In the genomic region with DNA sequence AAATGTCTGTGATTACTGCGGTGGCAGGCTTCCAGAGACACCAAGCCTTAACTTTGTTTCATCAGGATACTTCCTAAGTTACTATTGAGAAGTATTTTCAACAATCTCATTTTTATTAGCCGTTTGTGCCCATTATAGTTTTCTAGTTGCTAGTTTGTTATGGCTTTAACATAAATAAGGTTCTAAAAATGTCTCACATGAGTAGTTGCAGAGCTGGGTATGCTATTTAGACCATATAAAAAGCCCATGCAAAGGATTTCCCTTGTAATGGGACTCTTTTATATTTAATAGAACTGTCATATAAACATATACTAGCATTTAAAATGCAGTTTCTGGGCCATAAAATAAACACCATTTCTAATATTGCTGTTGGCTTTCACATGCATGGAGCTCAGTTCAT, we compare ENCODE assay signal across 1 cellular context.
TF ChIP-seq lines count a peak whose summit lies in the region.

No MANE protein-coding gene starts in this region.

TF ChIP-seq in H1, 55 proteins besides CTCF, POLR2A, EP300 and RAD21:
- TF ChIP-seq KDM1A (IDR thresholded peaks at IDR 0.05; ENCODE audit: borderline replicate concordance, low read length): no peak
- TF ChIP-seq, protein P1, sequence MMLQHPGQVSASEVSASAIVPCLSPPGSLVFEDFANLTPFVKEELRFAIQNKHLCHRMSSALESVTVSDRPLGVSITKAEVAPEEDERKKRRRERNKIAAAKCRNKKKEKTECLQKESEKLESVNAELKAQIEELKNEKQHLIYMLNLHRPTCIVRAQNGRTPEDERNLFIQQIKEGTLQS (IDR thresholded peaks at IDR 0.05; ENCODE audit: insufficient read depth, low read depth, low read length): no peak
- no peak for TF ChIP-seq SAP30 (IDR thresholded peaks at IDR 0.05; ENCODE audit: insufficient read depth, insufficient replicate concordance, low read length)
- TF ChIP-seq SIN3A (conservative IDR thresholded peaks at IDR 0.05 in 1 of 2, IDR thresholded peaks at IDR 0.05 in 1 of 2; ENCODE audit: low read depth in 1 of 2, low read length in 2 of 2): no peak
- TF ChIP-seq KDM4A (IDR thresholded peaks at IDR 0.05; ENCODE audit: low read depth, low read length, severe bottlenecking): no peak
- TF ChIP-seq YY1 (IDR thresholded peaks at IDR 0.05; ENCODE audit: low read depth, low read length): no peak
- TF ChIP-seq CBX8 (IDR thresholded peaks at IDR 0.05; ENCODE audit: borderline replicate concordance, low read depth, low read length): no peak
- TF ChIP-seq SP2 (IDR thresholded peaks at IDR 0.05; ENCODE audit: low read length): no peak
- TF ChIP-seq BACH1 (IDR thresholded peaks at IDR 0.05; ENCODE audit: low read length): no peak
- no peak for TF ChIP-seq ZNF274 (IDR thresholded peaks at IDR 0.05; ENCODE audit: borderline replicate concordance, extremely low read depth, low read length)
- TF ChIP-seq SIRT6 (IDR thresholded peaks at IDR 0.05; ENCODE audit: low read length): no peak
- no peak for TF ChIP-seq NRF1 (IDR thresholded peaks at IDR 0.05; ENCODE audit: low read depth, low read length)
- TF ChIP-seq GABPA (IDR thresholded peaks at IDR 0.05; ENCODE audit: borderline replicate concordance, insufficient read depth, low read length): no peak
TF ChIP-seq in H1: peak in this region for 0.
